9 cellular contexts compared by ENCODE assay signal in genomic region chr6:104218132-104218531, GRCh38.
"Had no signal": no experiment of that assay in that cellular context is flagged by ENCODE, and none has a peak within 500 bp of the region (broad histone marks: within the 10 kb centered on the region; RNA-seq: fewer than 3 reads in every experiment).

No MANE protein-coding gene starts in this region.

- H3K4me2 ChIP-seq: hepatocyte had no signal

- H3K4me3 Mint-ChIP-seq: endodermal cell; naive thymus-derived CD8-positive, alpha-beta T cell had no signal

- H3K27ac ChIP-seq: hepatocyte, parathyroid adenoma had no signal

- H3K9me3 Mint-ChIP-seq: endodermal cell had no signal

- H3K4me1 Mint-ChIP-seq: endodermal cell; naive thymus-derived CD8-positive, alpha-beta T cell had no signal

- H3K4me3 ChIP-seq: hepatocyte had no signal

- H3K79me2 ChIP-seq: hepatocyte, parathyroid adenoma had no signal

- DNase-seq: activated CD4-positive, alpha-beta T cell treated with anti-CD3 and anti-CD28 coated beads, Interleukin-2, amount 50 U/mL, for 4 hours; activated CD4-positive, CD25-positive, alpha-beta regulatory T cell treated with anti-CD3 and anti-CD28 coated beads, Interleukin-2, amount 50 U/mL, for 72 hours; activated naive CD4-positive, alpha-beta T cell treated with anti-CD3 and anti-CD28 coated beads, Interleukin-2, amount 50 U/mL, for 16 hours; endodermal cell; naive thymus-derived CD8-positive, alpha-beta T cell; stimulated activated CD4-positive, alpha-beta T cell treated with anti-CD3 and anti-CD28 coated beads, Interleukin-12 subunit alpha, Interleukin-12 subunit beta, amount 100 ng/mL, for 4 hours; stimulated activated CD4-positive, alpha-beta T cell treated with anti-CD3 and anti-CD28 coated beads, Interleukin-2, amount 100 ng/mL, for 24 hours had no signal

- H3K4me1 ChIP-seq: parathyroid adenoma had no signal

- H3K9ac ChIP-seq: parathyroid adenoma had no signal

- H2AFZ ChIP-seq: hepatocyte, parathyroid adenoma had no signal

- H3K27me3 ChIP-seq: hepatocyte had no signal

- H3K27ac Mint-ChIP-seq: endodermal cell; naive thymus-derived CD8-positive, alpha-beta T cell had no signal

- H3K36me3 Mint-ChIP-seq: naive thymus-derived CD8-positive, alpha-beta T cell had no signal
